1 cellular context compared by ENCODE assay signal in the genomic region with DNA sequence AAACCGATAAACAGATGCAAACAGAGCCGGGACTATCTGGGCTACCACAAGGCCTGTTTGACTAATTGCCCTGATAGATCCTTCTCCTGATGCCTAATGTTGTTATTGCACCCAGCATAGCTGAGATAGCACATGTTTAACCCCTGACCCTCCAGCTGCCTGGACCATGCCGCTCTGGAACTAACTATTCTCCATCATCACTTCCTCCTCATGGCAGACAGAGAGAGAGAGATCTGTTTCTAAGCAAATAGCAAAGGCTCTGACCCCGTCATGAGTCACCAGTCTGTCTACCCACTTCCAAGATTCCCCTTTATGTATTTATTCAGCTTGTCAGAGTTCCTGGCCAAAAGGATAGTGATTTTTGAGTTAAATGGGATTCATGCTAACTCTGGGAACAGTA.
TF ChIP-seq lines count a peak whose summit lies in the region.

No MANE protein-coding gene starts in this region.

TF ChIP-seq in endothelial cell of umbilical vein, 7 proteins besides CTCF, POLR2A, EP300 and RAD21:
- TF ChIP-seq JUN (IDR thresholded peaks at IDR 0.05; ENCODE audit: borderline replicate concordance, insufficient read depth, insufficient read length, low read depth) = peak; percentile 98
- TF ChIP-seq POLR2AphosphoS5 (IDR thresholded peaks at IDR 0.05; ENCODE audit: insufficient read depth, low read depth, low read length) = peak; percentile 98
- TF ChIP-seq EZH2 (IDR thresholded peaks at IDR 0.05; ENCODE audit: borderline replicate concordance, low read depth, low read length, severe bottlenecking) = no peak
- peak; percentile 99 for TF ChIP-seq MYC (IDR thresholded peaks at IDR 0.05; ENCODE audit: low read depth, low read length)
- TF ChIP-seq GATA2 (IDR thresholded peaks at IDR 0.05; ENCODE audit: insufficient read depth, insufficient read length, low read depth, low read length) = peak; percentile 99
- TF ChIP-seq FOS (IDR thresholded peaks at IDR 0.05; ENCODE audit: borderline replicate concordance, insufficient read depth, low read length) = peak; percentile 99
- TF ChIP-seq, protein P1, sequence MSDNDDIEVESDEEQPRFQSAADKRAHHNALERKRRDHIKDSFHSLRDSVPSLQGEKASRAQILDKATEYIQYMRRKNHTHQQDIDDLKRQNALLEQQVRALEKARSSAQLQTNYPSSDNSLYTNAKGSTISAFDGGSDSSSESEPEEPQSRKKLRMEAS (IDR thresholded peaks at IDR 0.05; ENCODE audit: insufficient read depth, insufficient read length) = peak; percentile 81
